9 cellular contexts compared by ENCODE assay signal in the genomic region with DNA sequence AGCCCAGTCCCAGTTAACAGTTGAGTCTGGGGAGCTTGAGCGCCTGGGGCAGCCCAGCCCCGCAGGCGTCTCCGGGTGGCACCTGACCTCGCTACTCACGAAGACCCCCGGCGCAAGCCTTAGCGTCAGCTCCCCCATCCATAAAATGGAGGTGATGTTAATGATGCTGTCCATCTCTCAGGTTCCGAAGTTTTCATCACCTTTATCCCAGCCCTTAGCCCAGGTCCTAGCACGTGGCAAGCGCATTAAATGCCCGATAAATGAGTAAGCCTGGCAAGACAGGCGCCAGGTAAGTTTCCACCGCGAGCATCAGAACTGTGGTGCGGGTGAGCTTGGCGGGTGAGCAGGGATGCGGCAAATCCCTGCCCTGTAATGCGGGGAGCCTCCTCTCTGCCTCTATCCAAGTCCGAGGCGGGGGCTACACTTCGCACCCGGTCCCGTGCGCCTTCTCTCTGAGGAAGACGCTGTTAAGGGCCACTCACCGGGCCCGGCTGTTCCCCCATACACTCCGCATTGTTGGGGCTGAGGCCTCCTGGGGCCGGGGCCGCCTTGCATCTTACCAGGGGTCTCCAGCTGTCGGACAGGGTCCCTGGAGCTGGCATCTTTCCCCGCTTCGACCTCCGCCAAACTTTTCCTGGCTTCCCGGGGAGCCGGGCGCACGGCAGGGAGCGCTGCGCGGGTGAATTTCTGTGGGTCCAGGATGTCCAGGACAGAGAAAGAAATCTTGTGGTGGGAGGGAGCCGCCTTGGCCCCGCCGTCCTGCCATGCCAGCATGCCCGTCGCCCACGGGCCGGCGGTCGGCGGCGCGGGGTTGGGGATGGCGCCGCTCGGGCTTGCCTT. TPM values are rescaled to one million over a fixed set of nuclear protein-coding genes. Genes with fewer than 3 reads are reported as not detected.
DNase-seq lines count a peak whose midpoint lies in the region; ATAC-seq and TF ChIP-seq lines count a peak whose summit lies in the region.
"Had no signal": no experiment of that assay in that cellular context is flagged by ENCODE, and none has a peak within 500 bp of the region (broad histone marks: within the 10 kb centered on the region; RNA-seq: fewer than 3 reads in every experiment).

No MANE protein-coding gene starts in this region.

- TF ChIP-seq POLR2A in gastrocnemius medialis (IDR thresholded peaks at IDR 0.05), result no peak

- DNase-seq in DMS 273 (lab: John Stamatoyannopoulos, UW; ENCODE audit: unreplicated experiment) (peak; percentile 24), DMS 273 treated with DMSO at 0.1 percent for 48 hours (lab: John Stamatoyannopoulos, UW) (no peak), RWPE2 (ENCODE audit: low spot score) (no peak), foreskin keratinocyte (peak in 1 of 2 donors; percentile 77), gastrocnemius medialis (no peak), A172 (ENCODE audit: low spot score) (no peak)
- DNase-seq: 8988T had no signal

- in situ Hi-C loops in gastrocnemius medialis (cut with MboI; ENCODE audit: low sequenced_read_pairs in 4 of 4), result no loop called here

- H3K9me3 ChIP-seq in RWPE2 (ENCODE audit: severe bottlenecking) (no peaks in the 10 kb centered on the region), gastrocnemius medialis (no peaks in the 10 kb centered on the region)

- TF ChIP-seq CTCF in RWPE2 (IDR thresholded peaks at IDR 0.05; ENCODE audit: poor library complexity, severe bottlenecking), result no peak
- TF ChIP-seq CTCF in foreskin keratinocyte (conservative IDR thresholded peaks at IDR 0.05), result peak; percentile 10
- no peak for TF ChIP-seq CTCF in gastrocnemius medialis (IDR thresholded peaks at IDR 0.05 in 4 of 5, conservative IDR thresholded peaks at IDR 0.05 in 1 of 5)

- peak overlapping the region; percentile 20 for H3K4me3 ChIP-seq in RWPE2 (ENCODE audit: severe bottlenecking)
- H3K4me3 ChIP-seq in gastrocnemius medialis, result peak overlapping the region; percentile 14 to 43 (median 32)

- peaks cover 41% of the 10 kb centered on the region for H3K27me3 ChIP-seq in RWPE2 (ENCODE audit: insufficient read depth, poor library complexity, severe bottlenecking)
- H3K27me3 ChIP-seq in foreskin keratinocyte, result peaks cover 43% of the 10 kb centered on the region
- peaks cover 69 to 91% (median 89%) of the 10 kb centered on the region in 3 donors for H3K27me3 ChIP-seq in gastrocnemius medialis

- no peak overlapping the region for H3K27ac ChIP-seq in RWPE2 (ENCODE audit: poor library complexity, severe bottlenecking)
- no peak overlapping the region for H3K27ac ChIP-seq in foreskin keratinocyte
- no peak overlapping the region for H3K27ac ChIP-seq in gastrocnemius medialis

- peaks cover 3% of the 10 kb centered on the region for H3K4me1 ChIP-seq in RWPE2 (ENCODE audit: insufficient read depth, poor library complexity, severe bottlenecking)
- H3K4me1 ChIP-seq in foreskin keratinocyte, result peaks cover 10% of the 10 kb centered on the region
- H3K4me1 ChIP-seq in gastrocnemius medialis, result peaks cover 3 to 8% of the 10 kb centered on the region in 2 donors

- intact Hi-C loops in gastrocnemius medialis (cut with DNase I; ENCODE audit: low total_unique reads), result no loop called here

- H3K36me3 ChIP-seq in RWPE2 (ENCODE audit: low read depth) (no peaks in the 10 kb centered on the region), gastrocnemius medialis (no peaks in the 10 kb centered on the region)

- peak; percentile 79 for ATAC-seq in RWPE2 (ENCODE audit: low read depth)
- peak; percentile 81 for ATAC-seq in foreskin keratinocyte
- ATAC-seq in gastrocnemius medialis, result no peak
- ATAC-seq in HG03521 (IDR thresholded peaks at IDR 0.05; ENCODE audit: unreplicated experiment), result no peak
- ATAC-seq in HG02852 (IDR thresholded peaks at IDR 0.05; ENCODE audit: unreplicated experiment), result no peak

RNA-seq across cellular contexts. Expression of a gene that starts 0.4 kb away (rescaled TPM):
- total RNA-seq in foreskin keratinocyte (4.5 and 5.5 TPM in 2 replicates), gastrocnemius medialis (not detected)
- 2.9 and 3.0 TPM in 2 replicates for polyA plus RNA-seq in foreskin keratinocyte
- 0.22 TPM in 1 of 2 replicates, not detected in the other for total RNA-seq in A172 (2014; rRNA removed; shearing (Covaris generic))

RNA-seq across cellular contexts. Expression of a gene that starts 12.2 kb away (rescaled TPM):
- total RNA-seq in foreskin keratinocyte, result 14.4 and 15.1 TPM in 2 replicates
- polyA plus RNA-seq in foreskin keratinocyte, result 21.0 and 23.3 TPM in 2 replicates
- total RNA-seq in gastrocnemius medialis, result 10 to 100 TPM in 3 of 4 donors, 1 to 10 TPM in 1; 4.9 to 16.0 (median 12.2) TPM
- total RNA-seq in A172 (2014; rRNA removed; shearing (Covaris generic)), result 5.7 and 6.3 TPM in 2 replicates

RNA-seq across cellular contexts. Expression of a gene that starts 30.7 kb away (rescaled TPM):
- total RNA-seq in foreskin keratinocyte, result 263 and 268 TPM in 2 replicates
- polyA plus RNA-seq in foreskin keratinocyte, result 146 and 166 TPM in 2 replicates
- total RNA-seq in gastrocnemius medialis, result 10 to 100 TPM; 20.1 to 97.2 (median 42.6) TPM
- 133 and 141 TPM in 2 replicates for total RNA-seq in A172 (2014; rRNA removed; shearing (Covaris generic))

Comparison
In these comparisons a context has a peak if more than half of its experiments do, and no peak if none do; other contexts are left out.
1. ATAC-seq: peak in RWPE2 (single experiment) and foreskin keratinocyte (single experiment); none in gastrocnemius medialis (0 of 2), HG03521 (single experiment) and HG02852 (single experiment).